In genomic region chr1:1613509-1614082, GRCh38 we compare ENCODE assay signal across 9 cellular contexts. TPM values are rescaled to one million over a fixed set of nuclear protein-coding genes. Genes with fewer than 3 reads are reported as not detected.
DNase-seq lines count a peak whose midpoint lies in the region; ATAC-seq and TF ChIP-seq lines count a peak whose summit lies in the region.
"Had no signal": no experiment of that assay in that cellular context is flagged by ENCODE, and none has a peak within 500 bp of the region (broad histone marks: within the 10 kb centered on the region; RNA-seq: fewer than 3 reads in every experiment).

No MANE protein-coding gene starts in this region.

- POLR2A ChIA-PET in activated CD4-positive, alpha-beta memory T cell treated with anti-CD3 and anti-CD28 coated beads, Interleukin-2, amount 10 ng/mL, durations not matched to agents 7 days and 5 days (lab: Charles Lee), result interaction anchor here (1.2 to 3.2 kb wide), 9 partner anchors 10 to 207 kb away, joined by 4 to 42 read pairs (median 8); partner anchors contain the start of gene MMP23B

- peaks cover 18% of the 10 kb centered on the region for H3K4me1 ChIP-seq in SJCRH30

- H3K27ac Mint-ChIP-seq in activated CD8-positive, alpha-beta memory T cell treated with anti-CD3 and anti-CD28 coated beads, Interleukin-2, amount 10 ng/mL, durations not matched to agents 7 days and 5 days, result peak overlapping the region; percentile 4
- H3K27ac Mint-ChIP-seq in activated CD4-positive, alpha-beta memory T cell treated with anti-CD3 and anti-CD28 coated beads, Interleukin-2, amount 10 ng/mL, durations not matched to agents 7 days and 5 days, result peak overlapping the region; percentile 91
- peak overlapping the region; percentile 14 for H3K27ac Mint-ChIP-seq in glutamatergic neuron (ENCODE audit: unreplicated experiment)
- no peak overlapping the region for H3K27ac Mint-ChIP-seq in stimulated activated memory B cell treated with anti-CD40 and anti-IgM and Interleukin-4, amounts not matched to agents 10 μg/mL and 1 μg/mL and 100 μg/mL, for 72 hours

- no peaks in the 10 kb centered on the region for H3K36me3 ChIP-seq in SJCRH30

- H3K4me3 Mint-ChIP-seq in activated CD8-positive, alpha-beta memory T cell treated with anti-CD3 and anti-CD28 coated beads, Interleukin-2, amount 10 ng/mL, durations not matched to agents 7 days and 5 days, result peak overlapping the region; percentile 90
- peak overlapping the region; percentile 89 for H3K4me3 Mint-ChIP-seq in activated CD4-positive, alpha-beta memory T cell treated with anti-CD3 and anti-CD28 coated beads, Interleukin-2, amount 10 ng/mL, durations not matched to agents 7 days and 5 days
- H3K4me3 Mint-ChIP-seq in glutamatergic neuron (ENCODE audit: unreplicated experiment), result peak overlapping the region; percentile 96
- peak overlapping the region; percentile 53 for H3K4me3 Mint-ChIP-seq in stimulated activated memory B cell treated with anti-CD40 and anti-IgM and Interleukin-4, amounts not matched to agents 10 μg/mL and 1 μg/mL and 100 μg/mL, for 72 hours

- H3K4me3 ChIP-seq in SJCRH30, result no peak overlapping the region; the same call in 1 of the 2 replicates

- DNase-seq in activated CD8-positive, alpha-beta memory T cell treated with anti-CD3 and anti-CD28 coated beads, Interleukin-2, amount 10 ng/mL, durations not matched to agents 7 days and 5 days, result no peak
- DNase-seq in activated CD8-positive, alpha-beta memory T cell treated with anti-CD3 and anti-CD28 coated beads, Interleukin-2, amount 50 U/mL, for 4 hours, result no peak
- DNase-seq in activated CD4-positive, alpha-beta memory T cell treated with anti-CD3 and anti-CD28 coated beads, Interleukin-2, amount 10 ng/mL, durations not matched to agents 7 days and 5 days, result no peak
- DNase-seq in glutamatergic neuron (no peak), NK-92 (lab: John Stamatoyannopoulos, UW; ENCODE audit: unreplicated experiment) (no peak), substantia nigra (lab: John Stamatoyannopoulos, UW) (no peak), SJCRH30 (no peak)

- no peak for TF ChIP-seq CTCF in glutamatergic neuron (IDR thresholded peaks at IDR 0.05; ENCODE audit: partially characterized antibody, unreplicated experiment)

- ATAC-seq in activated CD8-positive, alpha-beta memory T cell treated with anti-CD3 and anti-CD28 coated beads, Interleukin-2, amount 10 ng/mL, durations not matched to agents 7 days and 5 days, result no peak
- no peak for ATAC-seq in stimulated activated memory B cell treated with anti-CD40 and anti-IgM and Interleukin-4, amounts not matched to agents 10 μg/mL and 1 μg/mL and 100 μg/mL, for 72 hours

- no peaks in the 10 kb centered on the region for H3K9me3 Mint-ChIP-seq in activated CD8-positive, alpha-beta memory T cell treated with anti-CD3 and anti-CD28 coated beads, Interleukin-2, amount 10 ng/mL, durations not matched to agents 7 days and 5 days (ENCODE audit: low read depth)
- no peaks in the 10 kb centered on the region for H3K9me3 Mint-ChIP-seq in activated CD4-positive, alpha-beta memory T cell treated with anti-CD3 and anti-CD28 coated beads, Interleukin-2, amount 10 ng/mL, durations not matched to agents 7 days and 5 days
- H3K9me3 Mint-ChIP-seq in glutamatergic neuron (ENCODE audit: unreplicated experiment), result peaks cover 8% of the 10 kb centered on the region
- no peaks in the 10 kb centered on the region for H3K9me3 Mint-ChIP-seq in stimulated activated memory B cell treated with anti-CD40 and anti-IgM and Interleukin-4, amounts not matched to agents 10 μg/mL and 1 μg/mL and 100 μg/mL, for 72 hours

- CTCF ChIA-PET in activated CD8-positive, alpha-beta memory T cell treated with anti-CD3 and anti-CD28 coated beads, Interleukin-2, amount 10 ng/mL, durations not matched to agents 7 days and 5 days (lab: Charles Lee), result interaction anchor here (0.6 to 4.9 kb wide), 5 partner anchors 9 to 71 kb away, joined by 3 to 30 read pairs (median 5); no protein-coding TSS in a partner anchor
- CTCF ChIA-PET in activated CD4-positive, alpha-beta memory T cell treated with anti-CD3 and anti-CD28 coated beads, Interleukin-2, amount 10 ng/mL, durations not matched to agents 7 days and 5 days (lab: Charles Lee), result interaction anchor here (0.6 to 1.5 kb wide), 5 partner anchors 12 to 64 kb away, joined by 3 to 4 read pairs (median 3); no protein-coding TSS in a partner anchor

- peaks cover 4% of the 10 kb centered on the region for H3K36me3 Mint-ChIP-seq in activated CD8-positive, alpha-beta memory T cell treated with anti-CD3 and anti-CD28 coated beads, Interleukin-2, amount 10 ng/mL, durations not matched to agents 7 days and 5 days
- peaks cover 6% of the 10 kb centered on the region for H3K36me3 Mint-ChIP-seq in activated CD4-positive, alpha-beta memory T cell treated with anti-CD3 and anti-CD28 coated beads, Interleukin-2, amount 10 ng/mL, durations not matched to agents 7 days and 5 days (ENCODE audit: low read depth)
- no peaks in the 10 kb centered on the region for H3K36me3 Mint-ChIP-seq in glutamatergic neuron (ENCODE audit: unreplicated experiment)
- no peaks in the 10 kb centered on the region for H3K36me3 Mint-ChIP-seq in stimulated activated memory B cell treated with anti-CD40 and anti-IgM and Interleukin-4, amounts not matched to agents 10 μg/mL and 1 μg/mL and 100 μg/mL, for 72 hours

- H3K27me3 Mint-ChIP-seq in activated CD8-positive, alpha-beta memory T cell treated with anti-CD3 and anti-CD28 coated beads, Interleukin-2, amount 10 ng/mL, durations not matched to agents 7 days and 5 days, result no peaks in the 10 kb centered on the region
- H3K27me3 Mint-ChIP-seq in activated CD4-positive, alpha-beta memory T cell treated with anti-CD3 and anti-CD28 coated beads, Interleukin-2, amount 10 ng/mL, durations not matched to agents 7 days and 5 days, result no peaks in the 10 kb centered on the region
- H3K27me3 Mint-ChIP-seq in glutamatergic neuron (ENCODE audit: unreplicated experiment), result peaks cover 9% of the 10 kb centered on the region
- no peaks in the 10 kb centered on the region for H3K27me3 Mint-ChIP-seq in stimulated activated memory B cell treated with anti-CD40 and anti-IgM and Interleukin-4, amounts not matched to agents 10 μg/mL and 1 μg/mL and 100 μg/mL, for 72 hours

- H3K27ac ChIP-seq in substantia nigra (ENCODE audit: low read depth, low read length, poor library complexity, severe bottlenecking) (no peak overlapping the region), SJCRH30 (no peak overlapping the region)
- H3K27ac ChIP-seq: vagina had no signal

- no peaks in the 10 kb centered on the region for H3K9me3 ChIP-seq in SJCRH30 (replicated peaks)
- H3K9me3 ChIP-seq: vagina had no signal

- H3K27me3 ChIP-seq in SJCRH30, result no peaks in the 10 kb centered on the region
- H3K27me3 ChIP-seq: vagina had no signal

- peaks cover 32% of the 10 kb centered on the region for H3K4me1 Mint-ChIP-seq in activated CD8-positive, alpha-beta memory T cell treated with anti-CD3 and anti-CD28 coated beads, Interleukin-2, amount 10 ng/mL, durations not matched to agents 7 days and 5 days
- H3K4me1 Mint-ChIP-seq in activated CD4-positive, alpha-beta memory T cell treated with anti-CD3 and anti-CD28 coated beads, Interleukin-2, amount 10 ng/mL, durations not matched to agents 7 days and 5 days, result peaks cover 36% of the 10 kb centered on the region
- no peaks in the 10 kb centered on the region for H3K4me1 Mint-ChIP-seq in glutamatergic neuron (ENCODE audit: low read depth, unreplicated experiment)
- peaks cover 43% of the 10 kb centered on the region for H3K4me1 Mint-ChIP-seq in stimulated activated memory B cell treated with anti-CD40 and anti-IgM and Interleukin-4, amounts not matched to agents 10 μg/mL and 1 μg/mL and 100 μg/mL, for 72 hours

RNA-seq across cellular contexts. Expression of gene MIB2, which starts 1.7 kb away (rescaled TPM):
- total RNA-seq in activated CD8-positive, alpha-beta memory T cell treated with anti-CD3 and anti-CD28 coated beads, Interleukin-2, amount 10 ng/mL, durations not matched to agents 7 days and 5 days, result 10 to 100 TPM; 40.0 to 48.3 TPM
- total RNA-seq in activated CD4-positive, alpha-beta memory T cell treated with anti-CD3 and anti-CD28 coated beads, Interleukin-2, amount 10 ng/mL, durations not matched to agents 7 days and 5 days, result 10 to 100 TPM; 37.2 to 37.5 TPM
- 77.7 TPM for total RNA-seq in glutamatergic neuron (ENCODE audit: unreplicated experiment)
- 37.2 and 49.6 TPM in 2 replicates for total RNA-seq in SJCRH30 (2014; rRNA removed; shearing (Covaris generic))

RNA-seq across cellular contexts. Expression of gene FNDC10, which starts 13.7 kb away (rescaled TPM):
- total RNA-seq in activated CD8-positive, alpha-beta memory T cell treated with anti-CD3 and anti-CD28 coated beads, Interleukin-2, amount 10 ng/mL, durations not matched to agents 7 days and 5 days, result 1 to 10 TPM; 3.1 to 4.4 TPM
- total RNA-seq in activated CD4-positive, alpha-beta memory T cell treated with anti-CD3 and anti-CD28 coated beads, Interleukin-2, amount 10 ng/mL, durations not matched to agents 7 days and 5 days, result 1 to 10 TPM; 2.6 to 2.7 TPM
- total RNA-seq in glutamatergic neuron (ENCODE audit: unreplicated experiment), result 11.9 TPM
- 1.5 and 1.9 TPM in 2 replicates for total RNA-seq in SJCRH30 (2014; rRNA removed; shearing (Covaris generic))

RNA-seq across cellular contexts. Expression of gene MMP23B, which starts 18.4 kb away (rescaled TPM):
- 1 to 10 TPM in 1 of 2 experiments, under 1 TPM in 1; 0.79 to 1.2 TPM for total RNA-seq in activated CD8-positive, alpha-beta memory T cell treated with anti-CD3 and anti-CD28 coated beads, Interleukin-2, amount 10 ng/mL, durations not matched to agents 7 days and 5 days
- 1 to 10 TPM in 1 of 2 experiments, under 1 TPM in 1; 0.63 to 2.4 TPM for total RNA-seq in activated CD4-positive, alpha-beta memory T cell treated with anti-CD3 and anti-CD28 coated beads, Interleukin-2, amount 10 ng/mL, durations not matched to agents 7 days and 5 days
- 162 TPM for total RNA-seq in glutamatergic neuron (ENCODE audit: unreplicated experiment)
- 0.81 and 2.7 TPM in 2 replicates for total RNA-seq in SJCRH30 (2014; rRNA removed; shearing (Covaris generic))

RNA-seq across cellular contexts. Expression of gene SSU72, which starts 38.9 kb away (rescaled TPM):
- total RNA-seq in activated CD8-positive, alpha-beta memory T cell treated with anti-CD3 and anti-CD28 coated beads, Interleukin-2, amount 10 ng/mL, durations not matched to agents 7 days and 5 days, result 100 to 1,000 TPM; 114 to 132 TPM
- total RNA-seq in activated CD4-positive, alpha-beta memory T cell treated with anti-CD3 and anti-CD28 coated beads, Interleukin-2, amount 10 ng/mL, durations not matched to agents 7 days and 5 days, result 100 to 1,000 TPM; 111 to 113 TPM
- total RNA-seq in glutamatergic neuron (ENCODE audit: unreplicated experiment), result 123 TPM
- 258 and 267 TPM in 2 replicates for total RNA-seq in SJCRH30 (2014; rRNA removed; shearing (Covaris generic))

RNA-seq across cellular contexts. Expression of gene CDK11B, which starts 45.2 kb away (rescaled TPM):
- 10 to 100 TPM; 40.5 to 45.9 TPM for total RNA-seq in activated CD8-positive, alpha-beta memory T cell treated with anti-CD3 and anti-CD28 coated beads, Interleukin-2, amount 10 ng/mL, durations not matched to agents 7 days and 5 days
- 10 to 100 TPM; 32.5 to 32.7 TPM for total RNA-seq in activated CD4-positive, alpha-beta memory T cell treated with anti-CD3 and anti-CD28 coated beads, Interleukin-2, amount 10 ng/mL, durations not matched to agents 7 days and 5 days
- 32.7 TPM for total RNA-seq in glutamatergic neuron (ENCODE audit: unreplicated experiment)
- total RNA-seq in SJCRH30 (2014; rRNA removed; shearing (Covaris generic)), result 28.0 and 32.6 TPM in 2 replicates

Comparison
In these comparisons a context has a peak if more than half of its experiments do, and no peak if none do; other contexts are left out.
1. RNA of gene MMP23B, which starts 18.4 kb away (total RNA-seq): 162 TPM in glutamatergic neuron (single experiment); 0.81 to 2.7 TPM in SJCRH30, 0.63 to 2.4 TPM in activated CD4-positive, alpha-beta memory T cell treated with anti-CD3 and anti-CD28 coated beads, Interleukin-2, amount 10 ng/mL, durations not matched to agents 7 days and 5 days and 0.79 to 1.2 TPM in activated CD8-positive, alpha-beta memory T cell treated with anti-CD3 and anti-CD28 coated beads, Interleukin-2, amount 10 ng/mL, durations not matched to agents 7 days and 5 days; every median in the first group is over 10 times any median in the second.
2. Peak in every context shown above with its lines, with median percentiles within 50 percentile points of each other: H3K4me3 Mint-ChIP-seq.